Comparison of ENCODE assay signal across 8 cellular contexts in genomic region chr6:157020398-157021266, GRCh38.
DNase-seq lines count a peak whose midpoint lies in the region.

No MANE protein-coding gene starts in this region.

- DNase-seq in NCI-H2081 (lab: John Stamatoyannopoulos, UW) (peak; percentile 53 to 56), NCI-H2081 treated with DMSO at 0.1 percent for 48 hours (lab: John Stamatoyannopoulos, UW) (no peak), HCEC 1CT (peak; percentile 68), MG63 (peak; percentile 62), T-helper 9 cell (peak; percentile 51), cerebellum (ENCODE audit: low spot score) (peak; percentile 48), kidney glomerular epithelial cell (lab: John Stamatoyannopoulos, UW) (peak; percentile 66)
- DNase-seq in stimulated activated CD4-positive, alpha-beta T cell treated with anti-CD3 and anti-CD28 coated beads, Interleukin-4, amount 100 ng/mL, for 48 hours (ENCODE audit: low read depth in 2 of 2): peak; percentile 52 to 53

- H3K4me3 ChIP-seq in MG63: peak overlapping the region; percentile 86

- H3K36me3 ChIP-seq in MG63: no peaks in the 10 kb centered on the region

- H3K9me3 ChIP-seq in MG63: peaks cover 7% of the 10 kb centered on the region

- H3K27me3 ChIP-seq in MG63: no peaks in the 10 kb centered on the region
